26 cellular contexts compared by ENCODE assay signal in the genomic region with DNA sequence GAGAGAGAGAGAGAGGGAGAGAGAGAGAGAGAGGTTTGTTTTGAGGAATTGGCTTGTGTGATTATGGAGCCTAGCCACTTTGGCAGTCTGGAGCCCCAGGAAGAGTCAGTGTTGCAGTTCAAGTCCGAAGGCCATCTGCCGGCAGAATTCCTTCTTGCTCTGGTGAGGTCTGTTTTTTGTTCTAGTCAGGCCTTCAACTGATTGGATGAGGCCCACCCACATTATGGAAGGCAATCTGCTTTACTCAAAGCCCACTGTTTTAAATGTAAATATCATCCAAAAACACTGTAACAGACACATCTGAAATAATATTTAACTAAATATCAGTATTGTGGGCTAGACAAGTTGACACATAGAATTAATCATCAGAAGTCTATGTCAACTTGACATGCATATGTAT. TPM values are rescaled to one million over a fixed set of nuclear protein-coding genes. Genes with fewer than 3 reads are reported as not detected.
DNase-seq lines count a peak whose midpoint lies in the region; TF ChIP-seq lines count a peak whose summit lies in the region.
"Had no signal": no experiment of that assay in that cellular context is flagged by ENCODE, and none has a peak within 500 bp of the region (broad histone marks: within the 10 kb centered on the region; RNA-seq: fewer than 3 reads in every experiment).

No MANE protein-coding gene starts in this region.

- H3K27ac Mint-ChIP-seq in endodermal cell (no peak overlapping the region), nephron progenitor cell (no peak overlapping the region)
- H3K27ac Mint-ChIP-seq: CD14-positive monocyte; CD4-positive, alpha-beta memory T cell; CD4-positive, CD25-positive, alpha-beta regulatory T cell had no signal

- no peak overlapping the region for H3K9ac ChIP-seq in endodermal cell (ENCODE audit: extremely low read depth, low read length, poor library complexity, severe bottlenecking)
- H3K9ac ChIP-seq: BLaER1 had no signal

- no peak overlapping the region for H3K4me3 Mint-ChIP-seq in endodermal cell
- H3K4me3 Mint-ChIP-seq in nephron progenitor cell = no peak overlapping the region
- H3K4me3 Mint-ChIP-seq: CD14-positive monocyte; CD4-positive, alpha-beta memory T cell; CD4-positive, CD25-positive, alpha-beta regulatory T cell; CD8-positive, alpha-beta memory T cell had no signal

- H3K9me3 ChIP-seq in HEK293 (ENCODE audit: control insufficient read depth, insufficient read depth, low read depth, low read length) = no peaks in the 10 kb centered on the region
- peaks cover 49% of the 10 kb centered on the region for H3K9me3 ChIP-seq in endodermal cell (ENCODE audit: control insufficient read depth, low read length)
- H3K9me3 ChIP-seq: BE2C had no signal

- H3K4me1 Mint-ChIP-seq in endodermal cell (no peaks in the 10 kb centered on the region), nephron progenitor cell (no peaks in the 10 kb centered on the region)
- H3K4me1 Mint-ChIP-seq: CD14-positive monocyte; CD4-positive, CD25-positive, alpha-beta regulatory T cell; CD8-positive, alpha-beta memory T cell had no signal

- no peaks in the 10 kb centered on the region for H3K27me3 ChIP-seq in endodermal cell (ENCODE audit: control insufficient read depth, insufficient read depth, low read length, poor library complexity, severe bottlenecking)
- H3K27me3 ChIP-seq: BE2C, BLaER1 had no signal

- DNase-seq in RKO (ENCODE audit: low spot score) (peak; percentile 32), endodermal cell (no peak), nephron progenitor cell (no peak), islet precursor cell (no peak)
- DNase-seq: 8988T; ACHN; BE2C; C1 segment of cervical spinal cord; CD4-positive, alpha-beta memory T cell; CD4-positive, CD25-positive, alpha-beta regulatory T cell; CD8-positive, alpha-beta memory T cell; COR-L47; DMS153; DMS53; DMS79; DND-41; EL; GDM1 had no signal

- H3K4me3 ChIP-seq in HEK293 (ENCODE audit: low read depth, low read length) (no peak overlapping the region), endodermal cell (ENCODE audit: low read length) (peak overlapping the region; percentile 33)
- H3K4me3 ChIP-seq: BLaER1, GM12878 had no signal

- POLR2A ChIA-PET in HEK293 (lab: Yijun Ruan, JAX) = no interaction called here

- H3K36me3 ChIP-seq in HEK293 (ENCODE audit: control insufficient read depth in 2 of 2, insufficient read depth in 1 of 2, low read length in 2 of 2) (no peaks in the 10 kb centered on the region), endodermal cell (ENCODE audit: control insufficient read depth, insufficient read depth, low read length) (no peaks in the 10 kb centered on the region)
- H3K36me3 ChIP-seq: BE2C, BLaER1 had no signal

- CTCF ChIA-PET in HEK293 (lab: Yijun Ruan, JAX) = no interaction called here

- H3K27ac ChIP-seq in HEK293 (ENCODE audit: extremely low read depth, low read depth, low read length) (no peak overlapping the region), endodermal cell (ENCODE audit: low read depth, low read length) (no peak overlapping the region)
- H3K27ac ChIP-seq: BLaER1 had no signal

- H3K9me3 Mint-ChIP-seq in endodermal cell (peaks cover 71% of the 10 kb centered on the region), nephron progenitor cell (peaks cover 71% of the 10 kb centered on the region)

- H3K36me3 Mint-ChIP-seq in endodermal cell (ENCODE audit: low read depth) = no peaks in the 10 kb centered on the region
- no peaks in the 10 kb centered on the region for H3K36me3 Mint-ChIP-seq in nephron progenitor cell (ENCODE audit: low read depth)
- H3K36me3 Mint-ChIP-seq: CD14-positive monocyte; CD4-positive, CD25-positive, alpha-beta regulatory T cell had no signal

- H3K27me3 Mint-ChIP-seq in endodermal cell (ENCODE audit: insufficient read depth) = no peaks in the 10 kb centered on the region
- H3K27me3 Mint-ChIP-seq in nephron progenitor cell (ENCODE audit: low read depth, poor library complexity) = peaks cover 7% of the 10 kb centered on the region

- WGBS in endodermal cell (ENCODE audit: insufficient coverage in 1 of 2, insufficient read length in 1 of 2), 2 experiments = 87% methylated on average over 2 of the region's 2 CpGs; no CpG with 5 or more reads in 1 of the 2 experiments

- TF ChIP-seq CTCF in HEK293 (tag by site-specific recombination; IDR thresholded peaks at IDR 0.05) (no peak), endodermal cell (conservative IDR thresholded peaks at IDR 0.05) (no peak), nephron progenitor cell (IDR thresholded peaks at IDR 0.05) (no peak)

- H3K4me1 ChIP-seq in HEK293 (ENCODE audit: control insufficient read depth, insufficient read depth, low read length) (no peaks in the 10 kb centered on the region), endodermal cell (ENCODE audit: control insufficient read depth, insufficient read depth, low read length) (no peaks in the 10 kb centered on the region)
- H3K4me1 ChIP-seq: BE2C, BLaER1 had no signal

TF ChIP-seq in HEK293, 187 proteins besides CTCF, POLR2A, EP300 and RAD21:
- no peak for TF ChIP-seq ZNF701 (tag by site-specific recombination; IDR thresholded peaks at IDR 0.05)
- 0 out of 2 replicates have a peak, but pooled peaks have one; percentile 18 for TF ChIP-seq ZNF596 (tag by site-specific recombination; IDR thresholded peaks at IDR 0.05)
- peak; percentile 89 for TF ChIP-seq ZNF10 (tag by site-specific recombination; IDR thresholded peaks at IDR 0.05)
TF ChIP-seq in HEK293: peak in this region for 2.

RNA-seq across cellular contexts. Expression of a gene that starts 11.4 kb away (rescaled TPM):
- not detected for total RNA-seq in endodermal cell
- not detected for polyA plus RNA-seq in endodermal cell (2013, experiment 1 of 2)
- polyA plus RNA-seq in endodermal cell (2013, experiment 2 of 2) = not detected
- total RNA-seq: A673; CD4-positive, alpha-beta memory T cell; CD4-positive, CD25-positive, alpha-beta regulatory T cell; CD8-positive, alpha-beta memory T cell; Daoy; G401; GM12878 had no signal
- polyA plus RNA-seq: AG04450; CD14-positive monocyte; CD4-positive, alpha-beta memory T cell; CD4-positive, CD25-positive, alpha-beta regulatory T cell; CD8-positive, alpha-beta memory T cell; GM12878 had no signal

RNA-seq across cellular contexts. Expression of a gene that starts 17.0 kb away (rescaled TPM):
- total RNA-seq in endodermal cell = 1 to 10 TPM; 5.8 to 6.6 TPM
- 4.1 TPM for polyA plus RNA-seq in endodermal cell (2013, experiment 1 of 2)
- polyA plus RNA-seq in endodermal cell (2013, experiment 2 of 2) = 3.7 TPM
- total RNA-seq: GM12878 had no signal

RNA-seq across cellular contexts. Expression of a gene that starts 53.6 kb away (rescaled TPM):
- 1 to 10 TPM; 3.4 to 4.8 TPM for total RNA-seq in endodermal cell
- 6.2 TPM for polyA plus RNA-seq in endodermal cell (2013, experiment 1 of 2)
- 5.9 TPM for polyA plus RNA-seq in endodermal cell (2013, experiment 2 of 2)
